Comparison of ENCODE assay signal across 8 cellular contexts in genomic region chr4:95572304-95572991, GRCh38. TPM values are rescaled to one million over a fixed set of nuclear protein-coding genes. Genes with fewer than 3 reads are reported as not detected.
DNase-seq lines count a peak whose midpoint lies in the region; ATAC-seq, FAIRE-seq and TF ChIP-seq lines count a peak whose summit lies in the region.

No MANE protein-coding gene starts in this region.

- no peaks in the 10 kb centered on the region for H3K4me1 ChIP-seq in K562 (replicated peaks in 1 of 2; ENCODE audit: control insufficient read depth in 2 of 2, insufficient read depth in 2 of 2, low read length in 2 of 2)

- no peak for FAIRE-seq in K562 (lab: Jason Lieb, UNC)
- FAIRE-seq in urothelium cell line (lab: Jason Lieb, UNC) = no peak

- no TSS peak for BruUV-seq in K562 (replicated peaks; lab: Mats Ljungman, UMichigan)

- TF ChIP-seq RAD21 in K562 (CRISPR knock-in tag; conservative IDR thresholded peaks at IDR 0.05 in 1 of 2, IDR thresholded peaks at IDR 0.05 in 1 of 2) = no peak

- H3K9me3 ChIP-seq in K562 (replicated peaks; ENCODE audit: control insufficient read depth, insufficient read depth, low read depth, low read length) = no peaks in the 10 kb centered on the region

- POLR2A ChIA-PET in K562 (lab: Yijun Ruan, JAX) = no interaction called here

- ATAC-seq in Right ventricle myocardium inferior (peak; percentile 46), K562 (no peak)

- no peaks in the 10 kb centered on the region for H3K27me3 ChIP-seq in K562 (ENCODE audit: control insufficient read depth in 2 of 2, insufficient read depth in 2 of 2, low read length in 2 of 2)

- in situ Hi-C loops in K562 (cut with MboI) = no loop called here

- TF ChIP-seq POLR2A in K562 (conservative IDR thresholded peaks at IDR 0.05) = no peak

- H2AFZ ChIP-seq in K562 (ENCODE audit: low read depth, low read length) = no peak overlapping the region

- TF ChIP-seq EP300 in K562 (IDR thresholded peaks at IDR 0.05; ENCODE audit: low read length) = no peak

- 1% methylated on average over 6 of the region's 6 CpGs for WGBS in K562 (ENCODE audit: insufficient coverage, low coverage, missing lambda C conversion rate)

- H3K36me3 ChIP-seq in K562 (ENCODE audit: control insufficient read depth, insufficient read depth, low read length) = no peaks in the 10 kb centered on the region

- intact Hi-C loops in Right ventricle myocardium inferior (cut with DNase I) = no loop called here
- intact Hi-C loops in cardiac septum (cut with DNase I) = no loop called here
- intact Hi-C loops in K562 (cut with micrococcal nuclease) = no loop called here

- no peak overlapping the region for H3K9ac ChIP-seq in K562 (ENCODE audit: insufficient read depth in 1 of 2, low read depth in 2 of 2, low read length in 2 of 2)

- H4K20me1 ChIP-seq in K562 (replicated peaks; ENCODE audit: control insufficient read depth, insufficient read depth, low read length) = no peaks in the 10 kb centered on the region

- H3K79me2 ChIP-seq in K562 (ENCODE audit: control insufficient read depth, insufficient read depth, low read length) = no peaks in the 10 kb centered on the region

- H3K27ac ChIP-seq in K562 (ENCODE audit: extremely low read depth, low read depth, low read length) = no peak overlapping the region

- CTCF ChIA-PET in K562 (lab: Yijun Ruan, JAX; ENCODE audit: low intra/inter-chr PET ratio) = no interaction called here

- DNase-seq in Right ventricle myocardium inferior (ENCODE audit: missing footprints) = peak; percentile 58
- DNase-seq in cardiac septum (ENCODE audit: low spot score) = no peak
- no peak for DNase-seq in K562 (ENCODE audit: extremely low read depth in 1 of 4, low spot score in 3 of 4)
- DNase-seq in islet precursor cell = peak; percentile 74
- DNase-seq in urothelium cell line (ENCODE audit: low spot score) = peak; percentile 63
- DNase-seq in amniotic stem cell (lab: John Stamatoyannopoulos, UW) = no peak
- DNase-seq in activated effector memory CD4-positive, alpha-beta T cell treated with Interleukin-2 at 50 U/mL for 16 hours = no peak
- DNase-seq in NCI-H446 treated with DMSO at 0.1 percent for 48 hours (lab: John Stamatoyannopoulos, UW) = no peak

- no peaks in the 10 kb centered on the region for H3K9me1 ChIP-seq in K562 (ENCODE audit: control insufficient read depth, insufficient read depth, low read length)

- H3K4me3 ChIP-seq in K562 = no peak overlapping the region

- no peak for TF ChIP-seq CTCF in K562 (IDR thresholded peaks at IDR 0.05 in 2 of 3, conservative IDR thresholded peaks at IDR 0.05 in 1 of 3; ENCODE audit: insufficient read depth in 2 of 3, low read depth in 1 of 3, low read length in 3 of 3)

- H3K4me2 ChIP-seq in K562 (ENCODE audit: insufficient read depth, low read length) = no peak overlapping the region

TF ChIP-seq in K562, 482 proteins besides CTCF, POLR2A, EP300 and RAD21:
- TF ChIP-seq MEF2A (IDR thresholded peaks at IDR 0.05; ENCODE audit: control insufficient read depth, low read depth, low read length) = no peak
- no peak for TF ChIP-seq ZNF707 (CRISPR knock-in tag; conservative IDR thresholded peaks at IDR 0.05)
- TF ChIP-seq SPI1 (IDR thresholded peaks at IDR 0.05; ENCODE audit: borderline replicate concordance, low read depth, low read length) = no peak
- TF ChIP-seq, protein P1, sequence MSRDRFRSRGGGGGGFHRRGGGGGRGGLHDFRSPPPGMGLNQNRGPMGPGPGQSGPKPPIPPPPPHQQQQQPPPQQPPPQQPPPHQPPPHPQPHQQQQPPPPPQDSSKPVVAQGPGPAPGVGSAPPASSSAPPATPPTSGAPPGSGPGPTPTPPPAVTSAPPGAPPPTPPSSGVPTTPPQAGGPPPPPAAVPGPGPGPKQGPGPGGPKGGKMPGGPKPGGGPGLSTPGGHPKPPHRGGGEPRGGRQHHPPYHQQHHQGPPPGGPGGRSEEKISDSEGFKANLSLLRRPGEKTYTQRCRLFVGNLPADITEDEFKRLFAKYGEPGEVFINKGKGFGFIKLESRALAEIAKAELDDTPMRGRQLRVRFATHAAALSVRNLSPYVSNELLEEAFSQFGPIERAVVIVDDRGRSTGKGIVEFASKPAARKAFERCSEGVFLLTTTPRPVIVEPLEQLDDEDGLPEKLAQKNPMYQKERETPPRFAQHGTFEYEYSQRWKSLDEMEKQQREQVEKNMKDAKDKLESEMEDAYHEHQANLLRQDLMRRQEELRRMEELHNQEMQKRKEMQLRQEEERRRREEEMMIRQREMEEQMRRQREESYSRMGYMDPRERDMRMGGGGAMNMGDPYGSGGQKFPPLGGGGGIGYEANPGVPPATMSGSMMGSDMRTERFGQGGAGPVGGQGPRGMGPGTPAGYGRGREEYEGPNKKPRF (IDR thresholded peaks at IDR 0.05; ENCODE audit: low read depth, low read length) = no peak
- TF ChIP-seq NFIC (IDR thresholded peaks at IDR 0.05) = 0 out of 2 replicates have a peak, but pooled peaks have one; percentile 8
- TF ChIP-seq TRIM25 (IDR thresholded peaks at IDR 0.05; ENCODE audit: borderline replicate concordance) = no peak

RNA-seq across cellular contexts. Expression of gene UNC5C, which starts 23.7 kb away (rescaled TPM):
- total RNA-seq in Right ventricle myocardium inferior = 2.1 TPM
- 1.7 TPM for total RNA-seq in cardiac septum
- not detected in 2 replicates for total RNA-seq in K562 (2011; cell fraction: chromatin; rRNA removed; ENCODE audit: low replicate concordance)
- total RNA-seq in K562 (2011; cell fraction: nucleolus; rRNA removed) = under 0.01 TPM in 1 of 2 replicates, not detected in the other
- not detected in 2 replicates for total RNA-seq in K562 (2011; cell fraction: nucleoplasm; rRNA removed)
- 0.05 and 0.12 TPM in 2 replicates for total RNA-seq in K562 (2014; rRNA removed)
- 0.03 and 0.04 TPM in 2 replicates for total RNA-seq in K562 (2014; rRNA removed; fragmentation: Illumina TruSeq; extraction: Trizol)
- 0.04 TPM in 2 replicates for total RNA-seq in K562 (2015; rRNA removed; fragmentation: Illumina TruSeq; extraction: Trizol)
- 0.02 TPM in 2 replicates for total RNA-seq in K562 (2021)
- 0.10 and 0.99 TPM in 2 replicates for polyA plus RNA-seq in K562 (2011; rRNA removed)
- 0.01 and 1.0 TPM in 2 replicates for polyA plus RNA-seq in K562 (2011; cell fraction: cytosol; rRNA removed)
- polyA plus RNA-seq in K562 (2011; cell fraction: nucleus; rRNA removed) = 0.11 and 0.98 TPM in 2 replicates
- 0.01 and 0.04 TPM in 2 replicates for polyA plus RNA-seq in K562 (2012)
- polyA plus RNA-seq in K562 (2014; fragmentation: Illumina TruSeq; extraction: Trizol) = 0.03 TPM in 1 of 2 replicates, not detected in the other
- under 1 TPM in 1 of 2 experiments, not detected in 1; under 0.01 TPM for polyA plus RNA-seq in K562 (2014; fragmentation: Nextera tagmentation; extraction: Ambion mirVana)
- 0.01 TPM in 1 of 2 replicates, not detected in the other for polyA plus RNA-seq in K562 (2014; rRNA removed)
- polyA minus RNA-seq in K562 (2011; rRNA and poly(A)+ RNA removed) = 0.11 and 4.3 TPM in 2 replicates
- polyA minus RNA-seq in K562 (2011; cell fraction: cytosol; rRNA and poly(A)+ RNA removed) = 0.91 TPM in 1 of 2 replicates, not detected in the other
- polyA minus RNA-seq in K562 (2011; cell fraction: nucleus; rRNA and poly(A)+ RNA removed) = 0.27 and 6.1 TPM in 2 replicates

Comparison
In these comparisons a context has a peak if more than half of its experiments do, and no peak if none do; other contexts are left out.
1. DNase-seq: peak in Right ventricle myocardium inferior (single experiment), islet precursor cell (single experiment) and urothelium cell line (single experiment); none in cardiac septum (single experiment), K562 (0 of 4), amniotic stem cell (single experiment), activated effector memory CD4-positive, alpha-beta T cell treated with Interleukin-2 at 50 U/mL for 16 hours (single experiment) and NCI-H446 treated with DMSO at 0.1 percent for 48 hours (single experiment).